In the genomic region with DNA sequence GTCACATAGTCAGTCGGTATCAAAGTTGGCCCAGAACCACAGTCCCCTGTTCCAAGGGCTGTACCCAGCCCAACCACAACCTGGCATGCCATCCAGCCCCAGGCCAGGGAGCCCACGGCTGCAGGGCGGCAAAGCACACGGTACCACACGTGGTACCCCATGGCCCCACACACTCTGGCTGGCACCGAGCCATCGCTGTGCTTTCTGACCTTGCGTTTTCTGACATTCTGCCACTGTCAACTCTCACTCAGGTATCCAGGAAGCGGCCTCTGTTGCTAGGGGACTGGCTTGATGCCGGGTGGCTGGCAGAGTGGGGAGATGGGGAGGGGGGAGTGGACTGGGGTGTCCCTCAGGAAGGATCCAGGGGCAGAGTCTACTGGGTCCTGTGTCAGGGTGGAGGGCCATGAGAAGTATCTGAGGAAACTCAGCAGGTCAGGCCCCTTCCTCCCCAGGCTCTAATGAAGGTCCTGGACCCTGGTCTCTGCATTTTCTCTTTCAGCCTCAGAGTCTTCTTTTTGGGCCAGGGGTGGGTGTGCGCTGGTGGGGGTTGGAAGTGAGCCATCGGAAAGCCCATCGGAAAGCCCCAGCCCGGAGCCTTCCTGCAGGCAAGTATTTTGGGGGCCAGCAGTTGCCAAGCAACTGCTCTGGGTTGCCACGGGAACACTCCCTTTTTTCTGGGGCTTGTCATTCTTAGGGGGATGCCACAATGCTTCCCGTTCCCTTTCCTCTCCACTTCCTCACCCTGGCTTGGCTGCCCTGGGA, we compare ENCODE assay signal across 9 cellular contexts. TPM values are rescaled to one million over a fixed set of nuclear protein-coding genes. Genes with fewer than 3 reads are reported as not detected.
A peak's percentile ranks its signal among the peaks of the same experiment; 100 is the strongest.
DNase-seq lines count a peak whose midpoint lies in the region; ATAC-seq and TF ChIP-seq lines count a peak whose summit lies in the region.
"Had no signal": no experiment of that assay in that cellular context is flagged by ENCODE, and none has a peak within 500 bp of the region (broad histone marks: within the 10 kb centered on the region; RNA-seq: fewer than 3 reads in every experiment).

No MANE protein-coding gene starts in this region.

- CTCF ChIA-PET in GM10248 (lab: Yijun Ruan, JAX) (interaction anchor here (0.9 to 10.7 kb wide), 3 partner anchors 11 to 120 kb away, joined by 3 to 473 read pairs (median 257); a partner anchor contains a TSS), PC-9 (lab: Charles Lee) (no interaction called here)

- no peak overlapping the region for H2AFZ ChIP-seq in PC-9

- ATAC-seq in HG03457 (IDR thresholded peaks at IDR 0.05; ENCODE audit: unreplicated experiment) (no peak), GM19035 (IDR thresholded peaks at IDR 0.05; ENCODE audit: unreplicated experiment) (no peak), GM19324 (IDR thresholded peaks at IDR 0.05; ENCODE audit: low FRiP score, unreplicated experiment) (no peak)

- TF ChIP-seq CTCF in GM10248 (IDR thresholded peaks at IDR 0.05; ENCODE audit: control extremely low read depth, extremely low read depth, low read depth, missing control alignments): no peak
- no peak for TF ChIP-seq CTCF in chondrocyte (IDR thresholded peaks at IDR 0.05)
- no peak for TF ChIP-seq CTCF in spleen (IDR thresholded peaks at IDR 0.05 in 8 of 11, conservative IDR thresholded peaks at IDR 0.05 in 3 of 11)
- no peak for TF ChIP-seq CTCF in PC-9 (conservative IDR thresholded peaks at IDR 0.05)

- no peak overlapping the region for H3K27ac Mint-ChIP-seq in chondrocyte (ENCODE audit: unreplicated experiment)

- no peak overlapping the region for H3K4me2 ChIP-seq in PC-9

- no peak for TF ChIP-seq POLR2A in spleen (IDR thresholded peaks at IDR 0.05)

- no peak overlapping the region for H3K4me3 Mint-ChIP-seq in chondrocyte (ENCODE audit: unreplicated experiment)

- H3K36me3 ChIP-seq in spleen (no peaks in the 10 kb centered on the region), PC-9 (ENCODE audit: low read depth) (no peaks in the 10 kb centered on the region)

- no peaks in the 10 kb centered on the region for H3K9me3 ChIP-seq in spleen
- H3K9me3 ChIP-seq in PC-9 (ENCODE audit: insufficient read depth, low read depth): no peaks in the 10 kb centered on the region

- no peaks in the 10 kb centered on the region for H3K36me3 Mint-ChIP-seq in chondrocyte (ENCODE audit: low read depth)

- peaks cover 5% of the 10 kb centered on the region; the same call in 1 of the 2 replicates for H3F3A ChIP-seq in PC-9 (ENCODE audit: insufficient read depth, low read depth)

- no peaks in the 10 kb centered on the region for H3K27me3 Mint-ChIP-seq in chondrocyte (ENCODE audit: low read depth)

- no TSS peak for BruUV-seq in PC-9 (replicated peaks; lab: Mats Ljungman, UMichigan)

- no peaks in the 10 kb centered on the region for H3K9me2 ChIP-seq in PC-9 (ENCODE audit: insufficient read depth)

- WGBS in spleen, 5 donors: 24 to 37% (median 34%) methylated on average over 7 to 16 of the region's 16 CpGs

- H3K4me1 ChIP-seq in spleen: peaks cover 26 to 87% (median 61%) of the 10 kb centered on the region in 6 donors
- peaks cover 17% of the 10 kb centered on the region for H3K4me1 ChIP-seq in PC-9 (replicated peaks; ENCODE audit: insufficient read depth)

- H3K27me3 ChIP-seq in spleen (replicated peaks in 1 of 7): no peaks in the 10 kb centered on the region
- no peaks in the 10 kb centered on the region for H3K27me3 ChIP-seq in PC-9 (ENCODE audit: insufficient read depth, low read depth)

- H4K20me1 ChIP-seq in PC-9 (ENCODE audit: insufficient read depth): peaks cover 29% of the 10 kb centered on the region

- no peaks in the 10 kb centered on the region for H3K9me3 Mint-ChIP-seq in chondrocyte (ENCODE audit: low read depth)

- POLR2A ChIA-PET in GM10248 (lab: Yijun Ruan, JAX) (interaction anchor here (1.0 kb wide), 1 partner anchor 27 kb away, joined by 3 read pairs; no protein-coding TSS in a partner anchor), PC-9 (lab: Charles Lee; ENCODE audit: unreplicated experiment) (interaction anchor here (0.6 kb wide), 1 partner anchor 1187 kb away, joined by 3 read pairs; no protein-coding TSS in a partner anchor)

- H3K27ac ChIP-seq in spleen (peak overlapping the region in 6 of 8 donors; percentile 22 to 82 (median 70)), PC-9 (no peak overlapping the region)

- no peak overlapping the region for H3K4me3 ChIP-seq in spleen
- H3K4me3 ChIP-seq in PC-9: no peak overlapping the region

- peaks cover 32% of the 10 kb centered on the region for H3K79me2 ChIP-seq in PC-9 (ENCODE audit: low read depth)

- intact Hi-C loops in spleen (cut with DNase I; ENCODE audit: low total_unique reads): no loop called here
- intact Hi-C loops in PC-9 (cut with micrococcal nuclease; ENCODE audit: unreplicated experiment): no loop called here

- DNase-seq in GM10248 (ENCODE audit: extremely low spot score) (peak; percentile 39), chondrocyte (ENCODE audit: low spot score) (peak; percentile 68), spleen (peak; percentile 89), PC-9 (no peak)
- DNase-seq in activated CD4-positive, alpha-beta T cell treated with anti-CD3 and anti-CD28 coated beads for 1 hour: peak; percentile 55

- H3K4me1 Mint-ChIP-seq in chondrocyte (ENCODE audit: low read depth): peaks cover 14% of the 10 kb centered on the region

RNA-seq across cellular contexts. Expression of a gene that starts 21.0 kb away (rescaled TPM):
- total RNA-seq in chondrocyte (16.1 to 19.0 TPM (median 17.5 TPM) in 3 replicates), spleen (10 to 100 TPM; 50.6 to 74.3 (median 60.3) TPM), PC-9 (2021) (24.8 and 30.0 TPM in 2 replicates)
- polyA plus RNA-seq in spleen: 10 to 100 TPM; 21.3 to 40.1 (median 27.2) TPM

RNA-seq across cellular contexts. Expression of a gene that starts 21.7 kb away (rescaled TPM):
- total RNA-seq in chondrocyte: 2.1 to 8.1 TPM (median 5.8 TPM) in 3 replicates
- 10 to 100 TPM; 16.8 to 52.8 (median 31.2) TPM for total RNA-seq in spleen
- 10 to 100 TPM in 2 of 3 donors, 1 to 10 TPM in 1; 9.2 to 14.1 (median 10.7) TPM for polyA plus RNA-seq in spleen
- total RNA-seq in PC-9 (2021): 1.2 and 3.0 TPM in 2 replicates
- total RNA-seq: HT-29 had no signal

Comparison
In these comparisons a context has a peak if more than half of its experiments do, and no peak if none do; other contexts are left out.
1. DNase-seq: peak in GM10248 (single experiment), activated CD4-positive, alpha-beta T cell treated with anti-CD3 and anti-CD28 coated beads for 1 hour (single experiment), chondrocyte (single experiment) and spleen (single experiment); none in PC-9 (0 of 2).